In the genomic region with DNA sequence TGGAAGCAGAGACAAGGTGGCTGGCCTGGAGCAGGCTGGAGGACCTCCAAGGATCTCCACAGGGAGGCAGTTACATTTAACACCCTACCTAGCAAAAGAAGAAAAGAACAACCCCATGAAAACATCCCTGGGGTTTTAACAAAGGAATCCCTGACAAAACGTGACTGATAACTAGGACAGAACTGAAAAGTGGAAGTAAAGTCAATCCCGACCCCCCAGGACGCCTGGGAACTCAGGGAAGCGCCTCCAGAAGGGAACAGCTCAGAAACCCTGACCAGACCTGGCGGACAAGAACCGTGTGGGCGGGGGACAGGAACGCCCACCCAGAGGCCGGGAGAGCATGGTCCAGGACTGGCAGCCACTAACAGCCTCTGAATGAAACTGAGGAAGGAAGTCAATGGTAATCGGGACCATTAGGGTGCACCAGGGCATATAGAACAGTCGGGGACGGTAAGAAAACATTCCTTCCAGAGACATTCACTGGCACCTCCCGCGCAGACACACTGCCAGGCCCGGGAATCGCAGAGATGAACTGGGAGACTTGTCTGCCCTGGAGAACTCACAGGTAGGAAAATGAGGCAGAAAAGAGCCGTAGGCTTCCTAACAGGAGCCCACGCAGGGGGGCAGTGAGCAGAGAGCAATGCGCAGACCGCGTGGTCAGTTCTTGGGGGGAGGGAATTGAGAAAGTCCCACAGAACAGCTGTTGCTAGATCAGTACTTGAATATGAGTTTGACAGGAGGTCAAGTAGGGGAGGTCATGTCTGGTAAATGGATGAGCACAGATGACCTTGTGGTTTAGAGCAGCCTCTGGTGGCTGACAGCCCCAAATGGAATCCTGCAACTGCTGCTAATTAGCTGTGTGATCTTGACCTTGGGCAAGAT, we compare ENCODE assay signal across 7 cellular contexts. TPM values are rescaled to one million over a fixed set of nuclear protein-coding genes. Genes with fewer than 3 reads are reported as not detected.
DNase-seq lines count a peak whose midpoint lies in the region; ATAC-seq lines count a peak whose summit lies in the region.

No MANE protein-coding gene starts in this region.

- peak overlapping the region; percentile 64 to 84 (median 70) for H3K4me3 ChIP-seq in skeletal muscle tissue (ENCODE audit: low read length in 3 of 3)

- H3K4me1 ChIP-seq in skeletal muscle tissue (ENCODE audit: control insufficient read depth in 3 of 3, insufficient read depth in 3 of 3, low read length in 3 of 3): peaks cover 23 to 51% (median 41%) of the 10 kb centered on the region in 3 donors

- no peaks in the 10 kb centered on the region for H3K36me3 ChIP-seq in skeletal muscle tissue (ENCODE audit: control insufficient read depth in 3 of 3, insufficient read depth in 3 of 3, low read length in 3 of 3)

- in situ Hi-C loops in G401 (cut with HindIII; ENCODE audit: low sequenced_read_pairs): no loop called here

- H3K27ac ChIP-seq in caudate nucleus (ENCODE audit: low read depth, low read length): peak overlapping the region; percentile 48
- peak overlapping the region; percentile 83 for H3K27ac ChIP-seq in skeletal muscle tissue (ENCODE audit: low read depth, low read length)

- peak overlapping the region; percentile 75 to 88 (median 84) for H3K9ac ChIP-seq in skeletal muscle tissue (ENCODE audit: low read depth in 1 of 3, low read length in 3 of 3)

- peak; percentile 66 for ATAC-seq in GM21515 (IDR thresholded peaks at IDR 0.05; ENCODE audit: unreplicated experiment)

- DNase-seq in G401 (ENCODE audit: low spot score) (peak; percentile 75), HuH-7.5 (ENCODE audit: low spot score) (peak; percentile 67), RKO (ENCODE audit: low spot score) (peak; percentile 73), caudate nucleus (lab: John Stamatoyannopoulos, UW) (peak in 53 of 61 donors; percentile 2 to 79 (median 35)), iris pigment epithelial cell (ENCODE audit: low read depth) (peak; percentile 53)

- no peaks in the 10 kb centered on the region for H3K9me3 ChIP-seq in skeletal muscle tissue (ENCODE audit: control insufficient read depth in 3 of 3, low read length in 3 of 3)

- no peaks in the 10 kb centered on the region for H3K27me3 ChIP-seq in skeletal muscle tissue (ENCODE audit: control insufficient read depth in 3 of 3, insufficient read depth in 3 of 3, low read length in 3 of 3)

RNA-seq across cellular contexts. Expression of gene TBC1D8, which starts 1.3 kb away (rescaled TPM):
- 2.3 and 5.8 TPM in 2 replicates for total RNA-seq in G401 (2014; rRNA removed; shearing (Covaris generic))
- total RNA-seq in skeletal muscle tissue: 16.2 TPM

Comparison
In these comparisons a context has a peak if more than half of its experiments do, and no peak if none do; other contexts are left out.
1. Peak in every context shown above with its lines: DNase-seq, ATAC-seq, H3K4me3 ChIP-seq and H3K27ac ChIP-seq.